ENCODE assay signal across 8 cellular contexts in the genomic region with DNA sequence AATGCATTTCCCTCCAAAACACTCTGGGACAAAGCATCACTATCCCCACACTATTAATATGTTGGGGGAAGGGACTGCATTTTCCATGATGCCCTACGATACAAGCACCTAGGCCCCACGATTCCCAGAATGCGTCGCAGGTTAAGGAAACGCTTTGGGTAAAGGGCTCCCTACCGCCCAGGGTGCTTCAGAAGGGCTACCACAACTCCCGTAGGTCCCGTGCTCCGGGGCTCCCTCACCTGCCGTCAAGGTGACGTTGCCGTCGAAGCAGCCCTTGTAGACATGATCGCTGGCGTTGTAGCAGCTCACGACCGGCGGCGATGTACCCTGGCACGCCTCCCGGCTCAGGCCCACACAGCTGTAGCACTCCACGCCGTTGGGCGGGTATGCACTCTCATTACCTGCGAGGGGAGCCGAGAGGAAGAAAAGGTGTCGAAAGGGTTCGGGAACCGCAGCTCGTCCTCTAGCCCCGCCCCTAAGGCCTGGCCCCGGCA. TPM values are rescaled to one million over a fixed set of nuclear protein-coding genes. Genes with fewer than 3 reads are reported as not detected.
DNase-seq lines count a peak whose midpoint lies in the region; ATAC-seq lines count a peak whose summit lies in the region.

No MANE protein-coding gene starts in this region.

- H3K27me3 ChIP-seq in iPS-20b (ENCODE audit: insufficient read depth, low read length) = peaks cover 39% of the 10 kb centered on the region
- H3K27me3 ChIP-seq in stomach smooth muscle (ENCODE audit: control insufficient read depth in 1 of 2, insufficient read depth in 2 of 2, low read length in 2 of 2) = no peaks in the 10 kb centered on the region

- no peaks in the 10 kb centered on the region for H3K4me1 ChIP-seq in iPS-20b (ENCODE audit: insufficient read depth, low read length)
- H3K4me1 ChIP-seq in stomach smooth muscle (ENCODE audit: control insufficient read depth, insufficient read depth, low read length) = peaks cover 16% of the 10 kb centered on the region

- peak overlapping the region; percentile 71 for H3K27ac Mint-ChIP-seq in activated CD4-positive, alpha-beta T cell treated with anti-CD3 and anti-CD28 coated beads for 36 hours
- H3K27ac Mint-ChIP-seq in activated T-helper 2 cell treated with anti-CD3 and anti-CD28 coated beads, Interferon-gamma antibody, Interleukin-2, Interleukin-4, amounts not matched to agents 10 μg/mL and 5 μg/mL and 100 μg/mL, durations not matched to agents 14 hours and 24 hours and 36 hours = peak overlapping the region; percentile 96

- H3K36me3 ChIP-seq in iPS-20b (ENCODE audit: insufficient read depth, low read depth, low read length) (no peaks in the 10 kb centered on the region), stomach smooth muscle (ENCODE audit: control insufficient read depth in 2 of 2, insufficient read depth in 2 of 2, low read length in 2 of 2) (no peaks in the 10 kb centered on the region)

- CTCF ChIA-PET in activated CD4-positive, alpha-beta T cell treated with anti-CD3 and anti-CD28 coated beads for 36 hours (lab: Charles Lee) = interaction anchor here (0.5 to 4.9 kb wide), 11 partner anchors 15 to 283 kb away, joined by 3 to 44 read pairs (median 6); a partner anchor contains a TSS

- H3K27me3 Mint-ChIP-seq in activated CD4-positive, alpha-beta T cell treated with anti-CD3 and anti-CD28 coated beads for 36 hours = no peaks in the 10 kb centered on the region
- no peaks in the 10 kb centered on the region for H3K27me3 Mint-ChIP-seq in activated T-helper 2 cell treated with anti-CD3 and anti-CD28 coated beads, Interferon-gamma antibody, Interleukin-2, Interleukin-4, amounts not matched to agents 10 μg/mL and 5 μg/mL and 100 μg/mL, durations not matched to agents 14 hours and 24 hours and 36 hours (ENCODE audit: low read depth)

- ATAC-seq in activated CD4-positive, alpha-beta T cell treated with anti-CD3 and anti-CD28 coated beads for 36 hours = no peak
- ATAC-seq in GM21786 (IDR thresholded peaks at IDR 0.05; ENCODE audit: unreplicated experiment) = no peak

- peak overlapping the region; percentile 87 for H3K4me3 Mint-ChIP-seq in activated CD4-positive, alpha-beta T cell treated with anti-CD3 and anti-CD28 coated beads for 36 hours
- H3K4me3 Mint-ChIP-seq in activated T-helper 2 cell treated with anti-CD3 and anti-CD28 coated beads, Interferon-gamma antibody, Interleukin-2, Interleukin-4, amounts not matched to agents 10 μg/mL and 5 μg/mL and 100 μg/mL, durations not matched to agents 14 hours and 24 hours and 36 hours (ENCODE audit: low read depth) = peak overlapping the region; percentile 89

- H3K36me3 Mint-ChIP-seq in activated CD4-positive, alpha-beta T cell treated with anti-CD3 and anti-CD28 coated beads for 36 hours (ENCODE audit: low read depth) = peaks cover 5% of the 10 kb centered on the region
- H3K36me3 Mint-ChIP-seq in activated T-helper 2 cell treated with anti-CD3 and anti-CD28 coated beads, Interferon-gamma antibody, Interleukin-2, Interleukin-4, amounts not matched to agents 10 μg/mL and 5 μg/mL and 100 μg/mL, durations not matched to agents 14 hours and 24 hours and 36 hours (ENCODE audit: low read depth) = no peaks in the 10 kb centered on the region

- H3K9me3 ChIP-seq in iPS-20b (ENCODE audit: insufficient read depth, low read depth, low read length) (no peaks in the 10 kb centered on the region), stomach smooth muscle (ENCODE audit: control insufficient read depth in 2 of 2, low read length in 2 of 2) (no peaks in the 10 kb centered on the region)

- intact Hi-C loops in activated CD4-positive, alpha-beta T cell treated with anti-CD3 and anti-CD28 coated beads for 36 hours (cut with DNase I, micrococcal nuclease) = loop anchor here (1.0 to 5.0 kb wide), 12 partner anchors 12 to 1284 kb away; a partner anchor contains a TSS
- intact Hi-C loops in activated T-helper 2 cell treated with anti-CD3 and anti-CD28 coated beads, Interferon-gamma antibody, Interleukin-2, Interleukin-4, amounts not matched to agents 10 μg/mL and 5 μg/mL and 100 μg/mL, durations not matched to agents 14 hours and 24 hours and 36 hours (cut with micrococcal nuclease) = loop anchor here (1.0 to 5.0 kb wide), 7 partner anchors 12 to 291 kb away; a partner anchor contains a TSS

- H3K9ac ChIP-seq in iPS-20b (ENCODE audit: low read depth, low read length) (peak overlapping the region; percentile 56), stomach smooth muscle (ENCODE audit: low read length in 2 of 2) (peak overlapping the region; percentile 42 to 54)

- DNase-seq in activated CD4-positive, alpha-beta T cell treated with anti-CD3 and anti-CD28 coated beads for 36 hours = no peak
- no peak for DNase-seq in activated CD4-positive, alpha-beta T cell treated with anti-CD3 and anti-CD28 coated beads for 1 hour
- no peak for DNase-seq in activated T-helper 2 cell treated with anti-CD3 and anti-CD28 coated beads, Interferon-gamma antibody, Interleukin-2, Interleukin-4, amounts not matched to agents 10 μg/mL and 5 μg/mL and 100 μg/mL, durations not matched to agents 14 hours and 24 hours and 36 hours (ENCODE audit: low spot score)
- DNase-seq in activated gamma-delta T cell treated with Interleukin-2 at 50 U/mL for 16 hours = no peak
- no peak for DNase-seq in DMS 273 treated with DMSO at 0.1 percent for 48 hours (lab: John Stamatoyannopoulos, UW)

- peaks cover 41% of the 10 kb centered on the region for H3K4me1 Mint-ChIP-seq in activated CD4-positive, alpha-beta T cell treated with anti-CD3 and anti-CD28 coated beads for 36 hours
- H3K4me1 Mint-ChIP-seq in activated T-helper 2 cell treated with anti-CD3 and anti-CD28 coated beads, Interferon-gamma antibody, Interleukin-2, Interleukin-4, amounts not matched to agents 10 μg/mL and 5 μg/mL and 100 μg/mL, durations not matched to agents 14 hours and 24 hours and 36 hours (ENCODE audit: low read depth) = peaks cover 23% of the 10 kb centered on the region

- no peaks in the 10 kb centered on the region for H3K9me3 Mint-ChIP-seq in activated CD4-positive, alpha-beta T cell treated with anti-CD3 and anti-CD28 coated beads for 36 hours (ENCODE audit: low read depth)
- no peaks in the 10 kb centered on the region for H3K9me3 Mint-ChIP-seq in activated T-helper 2 cell treated with anti-CD3 and anti-CD28 coated beads, Interferon-gamma antibody, Interleukin-2, Interleukin-4, amounts not matched to agents 10 μg/mL and 5 μg/mL and 100 μg/mL, durations not matched to agents 14 hours and 24 hours and 36 hours

- H3K27ac ChIP-seq in iPS-20b (ENCODE audit: low read length) (no peak overlapping the region), stomach smooth muscle (ENCODE audit: low read length) (peak overlapping the region; percentile 55)

- POLR2A ChIA-PET in activated CD4-positive, alpha-beta T cell treated with anti-CD3 and anti-CD28 coated beads for 36 hours (lab: Charles Lee) = interaction anchor here (1.0 to 2.4 kb wide), 4 partner anchors 42 to 206 kb away, joined by 7 to 10 read pairs (median 9); a partner anchor contains a TSS

- H3K4me3 ChIP-seq in iPS-20b (ENCODE audit: low read length) (peak overlapping the region; percentile 93), stomach smooth muscle (ENCODE audit: low read length in 2 of 2) (peak overlapping the region; percentile 92 to 94)

RNA-seq across cellular contexts. Expression of a gene that starts 2.5 kb away (rescaled TPM):
- total RNA-seq in activated CD4-positive, alpha-beta T cell treated with anti-CD3 and anti-CD28 coated beads for 36 hours = 1 to 10 TPM; 2.1 to 3.1 TPM
- total RNA-seq in activated T-helper 2 cell treated with anti-CD3 and anti-CD28 coated beads, Interferon-gamma antibody, Interleukin-2, Interleukin-4, amounts not matched to agents 10 μg/mL and 5 μg/mL and 100 μg/mL, durations not matched to agents 14 hours and 24 hours and 36 hours = 2.5 and 3.0 TPM in 2 replicates

RNA-seq across cellular contexts. Expression of a gene that starts 41.6 kb away (rescaled TPM):
- 10 to 100 TPM; 14.7 to 17.8 TPM for total RNA-seq in activated CD4-positive, alpha-beta T cell treated with anti-CD3 and anti-CD28 coated beads for 36 hours
- 23.0 and 25.3 TPM in 2 replicates for total RNA-seq in activated T-helper 2 cell treated with anti-CD3 and anti-CD28 coated beads, Interferon-gamma antibody, Interleukin-2, Interleukin-4, amounts not matched to agents 10 μg/mL and 5 μg/mL and 100 μg/mL, durations not matched to agents 14 hours and 24 hours and 36 hours

RNA-seq across cellular contexts. Expression of a gene that starts 48.2 kb away (rescaled TPM):
- total RNA-seq in activated CD4-positive, alpha-beta T cell treated with anti-CD3 and anti-CD28 coated beads for 36 hours = not detected
- total RNA-seq in activated T-helper 2 cell treated with anti-CD3 and anti-CD28 coated beads, Interferon-gamma antibody, Interleukin-2, Interleukin-4, amounts not matched to agents 10 μg/mL and 5 μg/mL and 100 μg/mL, durations not matched to agents 14 hours and 24 hours and 36 hours = not detected in 2 replicates
